In the genomic region with DNA sequence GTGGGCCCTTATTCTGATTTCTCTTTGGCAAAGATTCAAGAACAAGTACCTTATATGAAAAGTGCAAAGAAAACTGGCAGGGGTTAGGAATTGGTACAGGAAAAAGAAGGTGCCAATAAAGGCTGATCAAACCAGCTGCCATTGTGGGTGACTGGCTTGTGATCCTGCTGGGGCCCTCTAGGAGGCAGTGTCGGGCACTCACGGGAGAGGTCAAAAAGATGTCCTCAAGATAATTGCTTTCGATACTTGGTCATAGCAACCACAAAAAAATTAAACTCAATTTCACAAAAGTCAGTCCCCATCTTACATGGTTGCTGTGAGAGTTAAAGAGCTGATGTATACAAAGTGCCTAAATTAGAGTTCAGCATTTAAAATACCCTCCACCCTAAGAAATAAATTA, we compare ENCODE assay signal across 18 cellular contexts. TPM values are rescaled to one million over a fixed set of nuclear protein-coding genes. Genes with fewer than 3 reads are reported as not detected.
DNase-seq lines count a peak whose midpoint lies in the region; ATAC-seq and TF ChIP-seq lines count a peak whose summit lies in the region.
"Had no signal": no experiment of that assay in that cellular context is flagged by ENCODE, and none has a peak within 500 bp of the region (broad histone marks: within the 10 kb centered on the region; RNA-seq: fewer than 3 reads in every experiment).

No MANE protein-coding gene starts in this region.

- no TSS peak for BruUV-seq in Panc1 (replicated peaks; lab: Mats Ljungman, UMichigan)

- H3K36me3 ChIP-seq in Panc1 (ENCODE audit: control insufficient read depth, insufficient read depth, low read length) (no peaks in the 10 kb centered on the region), mesenchymal stem cell (ENCODE audit: control insufficient read depth in 1 of 2, insufficient read depth in 2 of 2, low read depth in 1 of 2, low read length in 2 of 2) (no peaks in the 10 kb centered on the region), neuronal stem cell (replicated peaks in 1 of 2; ENCODE audit: control insufficient read depth in 2 of 2, insufficient read depth in 2 of 2, low read length in 2 of 2) (no peaks in the 10 kb centered on the region)
- H3K36me3 ChIP-seq: left lung, MG63 had no signal

- peak; percentile 20; the same call in 1 of the 2 replicates for TF ChIP-seq CTCF in AG10803 (conservative IDR thresholded peaks at IDR 0.05; ENCODE audit: low read length)
- TF ChIP-seq CTCF in GM12875 (IDR thresholded peaks at IDR 0.05; ENCODE audit: borderline replicate concordance, insufficient read depth, low read depth, low read length) = peak; percentile 47; the same call in 1 of the 2 replicates
- peak; percentile 40 for TF ChIP-seq CTCF in Panc1 (IDR thresholded peaks at IDR 0.05)
- TF ChIP-seq CTCF in fibroblast of villous mesenchyme (IDR thresholded peaks at IDR 0.05; ENCODE audit: insufficient read depth, low read depth, low read length) = peak; percentile 46

- no peak overlapping the region for H3K14ac ChIP-seq in mesenchymal stem cell (ENCODE audit: low read length in 2 of 2)
- H3K14ac ChIP-seq in neuronal stem cell (ENCODE audit: low read length) = no peak overlapping the region

- H2AK5ac ChIP-seq in mesenchymal stem cell (ENCODE audit: low read length, severe bottlenecking) (no peak overlapping the region), neuronal stem cell (ENCODE audit: low read depth, low read length) (no peak overlapping the region)

- no peak for DNase-seq in AG10803 (ENCODE audit: low read depth)
- no peak for DNase-seq in Panc1 (ENCODE audit: low read depth, low spot score)
- DNase-seq in fibroblast of villous mesenchyme (ENCODE audit: low read depth) = no peak
- no peak for DNase-seq in mesenchymal stem cell
- no peak for DNase-seq in NCI-H69 (lab: John Stamatoyannopoulos, UW)
- DNase-seq in neuronal stem cell (ENCODE audit: low spot score) = no peak
- DNase-seq: CD4-positive, CD25-positive, alpha-beta regulatory T cell; left lung; MG63; NCI-H446 treated with DMSO at 0.1 percent for 48 hours; SIG-M5 had no signal

- CTCF ChIA-PET in Panc1 (lab: Charles Lee) = no interaction called here

- H3K4me3 ChIP-seq in AG10803 (ENCODE audit: low read length) (no peak overlapping the region), GM12875 (ENCODE audit: low read depth, low read length) (no peak overlapping the region), Panc1 (ENCODE audit: low read depth in 2 of 2, low read length in 2 of 2) (no peak overlapping the region), fibroblast of villous mesenchyme (ENCODE audit: low read depth, low read length) (no peak overlapping the region), mesenchymal stem cell (ENCODE audit: insufficient read depth in 1 of 2, low read depth in 1 of 2, low read length in 2 of 2) (no peak overlapping the region), neuronal stem cell (ENCODE audit: low read length in 2 of 2) (no peak overlapping the region)
- H3K4me3 ChIP-seq: left lung, MG63 had no signal

- H4K8ac ChIP-seq in mesenchymal stem cell (ENCODE audit: low read length) = no peak overlapping the region
- no peak overlapping the region for H4K8ac ChIP-seq in neuronal stem cell (ENCODE audit: low read depth, low read length)

- intact Hi-C loops in Panc1 (cut with micrococcal nuclease; ENCODE audit: unreplicated experiment) = no loop called here

- H3K23ac ChIP-seq in mesenchymal stem cell (ENCODE audit: low read length in 2 of 2) (no peak overlapping the region), neuronal stem cell (ENCODE audit: low read depth, low read length, poor library complexity) (no peak overlapping the region)

- H2BK15ac ChIP-seq in mesenchymal stem cell (ENCODE audit: low read depth, poor library complexity, severe bottlenecking) (no peak overlapping the region), neuronal stem cell (ENCODE audit: low read length) (no peak overlapping the region)

- no peaks in the 10 kb centered on the region for H3K4me1 ChIP-seq in Panc1 (ENCODE audit: control insufficient read depth, insufficient read depth, low read length)
- H3K4me1 ChIP-seq in mesenchymal stem cell (ENCODE audit: control insufficient read depth, insufficient read depth, low read depth, low read length) = no peaks in the 10 kb centered on the region
- H3K4me1 ChIP-seq in neuronal stem cell (ENCODE audit: control insufficient read depth in 2 of 2, insufficient read depth in 1 of 2, low read depth in 1 of 2, low read length in 2 of 2) = no peaks in the 10 kb centered on the region
- H3K4me1 ChIP-seq: left lung had no signal

- no peak overlapping the region for H2BK12ac ChIP-seq in mesenchymal stem cell (ENCODE audit: low read length in 2 of 2)
- no peak overlapping the region for H2BK12ac ChIP-seq in neuronal stem cell (ENCODE audit: low read length)

- POLR2A ChIA-PET in Panc1 (lab: Charles Lee) = no interaction called here

- in situ Hi-C loops in Panc1 (cut with HindIII; ENCODE audit: low pct_unique_long_range_greater_than_20kb, low sequenced_read_pairs) = no loop called here

- WGBS in mesenchymal stem cell = 0% methylated on average over 2 of the region's 3 CpGs
- no CpG with 5 or more reads among the region's 3 CpGs for WGBS in neuronal stem cell (ENCODE audit: extremely low coverage in 2 of 2, insufficient read length in 2 of 2, insufficient replicate concordance in 1 of 2), 2 donors

- no peaks in the 10 kb centered on the region for H3K79me1 ChIP-seq in mesenchymal stem cell (replicated peaks; ENCODE audit: low read length, poor library complexity, severe bottlenecking)
- no peaks in the 10 kb centered on the region for H3K79me1 ChIP-seq in neuronal stem cell (ENCODE audit: low read depth, low read length)

- H3K4ac ChIP-seq in mesenchymal stem cell (ENCODE audit: low read depth in 1 of 2, low read length in 2 of 2) (no peak overlapping the region), neuronal stem cell (ENCODE audit: low read length) (no peak overlapping the region)

- no peak overlapping the region for H3K4me2 ChIP-seq in mesenchymal stem cell (ENCODE audit: low read length, poor library complexity, severe bottlenecking)
- H3K4me2 ChIP-seq in neuronal stem cell (ENCODE audit: insufficient read depth, low read length, poor library complexity, severe bottlenecking) = no peak overlapping the region

- H3K9me3 ChIP-seq in Panc1 (ENCODE audit: control insufficient read depth, insufficient read depth, low read depth, low read length) = no peaks in the 10 kb centered on the region
- H3K9me3 ChIP-seq in mesenchymal stem cell (ENCODE audit: control insufficient read depth, low read length) = peaks cover 36% of the 10 kb centered on the region
- H3K9me3 ChIP-seq in neuronal stem cell (replicated peaks in 1 of 2; ENCODE audit: control insufficient read depth in 2 of 2, insufficient read depth in 1 of 2, low read depth in 1 of 2, low read length in 2 of 2) = peaks cover 2 to 45% of the 10 kb centered on the region in 2 donors
- H3K9me3 ChIP-seq: MG63 had no signal

- no peak overlapping the region for H2BK120ac ChIP-seq in mesenchymal stem cell (ENCODE audit: low read depth, low read length)
- H2BK120ac ChIP-seq in neuronal stem cell (ENCODE audit: low read depth, low read length) = no peak overlapping the region

- no peak overlapping the region for H3K27ac ChIP-seq in Panc1 (ENCODE audit: low read length)
- H3K27ac ChIP-seq in mesenchymal stem cell (ENCODE audit: low read length, poor library complexity, severe bottlenecking) = no peak overlapping the region
- no peak overlapping the region for H3K27ac ChIP-seq in neuronal stem cell (replicated peaks; ENCODE audit: low read length)
- H3K27ac ChIP-seq: left lung, VCaP had no signal

- H3K27me3 ChIP-seq in Panc1 (ENCODE audit: control insufficient read depth, insufficient read depth, low read length) (no peaks in the 10 kb centered on the region), mesenchymal stem cell (ENCODE audit: control insufficient read depth in 1 of 2, insufficient read depth in 1 of 2, low read length in 2 of 2) (peaks cover 0 to 2% of the 10 kb centered on the region in 2 experiments), neuronal stem cell (ENCODE audit: control insufficient read depth in 3 of 3, insufficient read depth in 3 of 3, low read depth in 1 of 3, low read length in 3 of 3) (no peaks in the 10 kb centered on the region)
- H3K27me3 ChIP-seq: left lung, MG63 had no signal

- no peak overlapping the region for H2BK5ac ChIP-seq in mesenchymal stem cell (ENCODE audit: low read depth, low read length, poor library complexity, severe bottlenecking)
- H2BK5ac ChIP-seq in neuronal stem cell (ENCODE audit: low read length) = no peak overlapping the region

- H4K91ac ChIP-seq in mesenchymal stem cell (ENCODE audit: low read length) (no peak overlapping the region), neuronal stem cell (ENCODE audit: low read depth, low read length, poor library complexity) (no peak overlapping the region)

- H3K18ac ChIP-seq in mesenchymal stem cell (ENCODE audit: low read depth in 1 of 2, low read length in 2 of 2) (no peak overlapping the region), neuronal stem cell (ENCODE audit: low read length) (no peak overlapping the region)

- ATAC-seq in Panc1 (no peak), HG03460 (IDR thresholded peaks at IDR 0.05; ENCODE audit: unreplicated experiment) (no peak)
- ATAC-seq: activated T-cell treated with anti-CD3 and anti-CD28 coated beads, Interleukin-2, amount 50 U/mL, for 72 hours; left lung; stimulated activated memory B cell treated with anti-CD40 and anti-IgM and Interleukin-4, amounts not matched to agents 10 μg/mL and 1 μg/mL and 100 μg/mL, for 72 hours had no signal

- H2AFZ ChIP-seq in mesenchymal stem cell (ENCODE audit: low read depth, low read length) = no peak overlapping the region
- H2AFZ ChIP-seq in neuronal stem cell (ENCODE audit: low read length) = no peak overlapping the region

- H3K9ac ChIP-seq in mesenchymal stem cell (ENCODE audit: low read length) = no peak overlapping the region
- H3K9ac ChIP-seq in neuronal stem cell (ENCODE audit: low read depth, low read length, poor library complexity) = no peak overlapping the region

RNA-seq across cellular contexts. Expression of gene CAV3, which starts 31.0 kb away (rescaled TPM):
- total RNA-seq in Panc1 (2021; ENCODE audit: unreplicated experiment) (not detected), fibroblast of villous mesenchyme (not detected in 2 replicates)
- not detected for polyA plus RNA-seq in Panc1 (2012; ENCODE audit: insufficient read length)
- not detected for polyA plus RNA-seq in mesenchymal stem cell (2013, experiment 1 of 2)
- not detected for polyA plus RNA-seq in mesenchymal stem cell (2013, experiment 2 of 2)
- polyA plus RNA-seq in neuronal stem cell (2013, experiment 1 of 2) = 0.03 TPM
- polyA plus RNA-seq in neuronal stem cell (2013, experiment 2 of 2) = 0.04 TPM
- total RNA-seq: activated T-cell treated with anti-CD3 and anti-CD28 coated beads, Interleukin-2, amount 50 U/mL, for 72 hours; CD4-positive, CD25-positive, alpha-beta regulatory T cell; frontal cortex; omental fat pad had no signal
- polyA plus RNA-seq: CD4-positive, CD25-positive, alpha-beta regulatory T cell had no signal

RNA-seq across cellular contexts. Expression of gene SSUH2, which starts 58.0 kb away (rescaled TPM):
- total RNA-seq in Panc1 (2021; ENCODE audit: unreplicated experiment) (not detected), fibroblast of villous mesenchyme (0.32 TPM in 1 of 2 replicates, not detected in the other)
- polyA plus RNA-seq in Panc1 (2012; ENCODE audit: insufficient read length) = not detected
- polyA plus RNA-seq in mesenchymal stem cell (2013, experiment 1 of 2) = 0.03 TPM
- not detected for polyA plus RNA-seq in mesenchymal stem cell (2013, experiment 2 of 2)
- polyA plus RNA-seq in neuronal stem cell (2013, experiment 1 of 2) = 1.8 TPM
- 1.4 TPM for polyA plus RNA-seq in neuronal stem cell (2013, experiment 2 of 2)
- total RNA-seq: CD4-positive, CD25-positive, alpha-beta regulatory T cell had no signal
- polyA plus RNA-seq: CD4-positive, CD25-positive, alpha-beta regulatory T cell had no signal
